ENCODE assay signal across 8 cellular contexts in genomic region chr3:195147649-195148121, GRCh38.
DNase-seq lines count a peak whose midpoint lies in the region; ATAC-seq and TF ChIP-seq lines count a peak whose summit lies in the region.

No MANE protein-coding gene starts in this region.

- no peak for TF ChIP-seq CTCF in GM12864 (IDR thresholded peaks at IDR 0.05; ENCODE audit: low read depth, low read length, missing control alignments)

- peak overlapping the region in 8 of 21 experiments; percentile 6 to 80 (median 48) for H3K27ac ChIP-seq in skin epidermis

- H3K4me3 Mint-ChIP-seq in IgD-negative memory B cell, result peak overlapping the region; percentile 58 to 94 (median 82)
- peak overlapping the region; percentile 70 to 72 for H3K4me3 Mint-ChIP-seq in effector memory CD8-positive, alpha-beta T cell

- peaks cover 46 to 55% (median 47%) of the 10 kb centered on the region in 3 donors for H3K4me1 Mint-ChIP-seq in IgD-negative memory B cell
- peaks cover 19 to 21% of the 10 kb centered on the region in 2 donors for H3K4me1 Mint-ChIP-seq in effector memory CD8-positive, alpha-beta T cell (ENCODE audit: low read depth in 2 of 2)

- DNase-seq in GM12864 (ENCODE audit: low read depth) (peak; percentile 90), NCI-H446 treated with DMSO at 0.1 percent for 48 hours (lab: John Stamatoyannopoulos, UW) (no peak), medulla oblongata (ENCODE audit: extremely low spot score) (no peak), SW480 (ENCODE audit: low spot score) (no peak)
- DNase-seq in effector memory CD8-positive, alpha-beta T cell, result no peak

- H3K4me3 ChIP-seq in GM12864 (ENCODE audit: low read depth, low read length) (peak overlapping the region; percentile 38), skin epidermis (peak overlapping the region in 4 of 7 experiments; percentile 4 to 19 (median 14))

- H3K27ac Mint-ChIP-seq in IgD-negative memory B cell, result peak overlapping the region; percentile 33 to 94 (median 77)
- peak overlapping the region; percentile 66 to 71 for H3K27ac Mint-ChIP-seq in effector memory CD8-positive, alpha-beta T cell

- H3K9me3 Mint-ChIP-seq in IgD-negative memory B cell, result no peaks in the 10 kb centered on the region
- no peaks in the 10 kb centered on the region for H3K9me3 Mint-ChIP-seq in effector memory CD8-positive, alpha-beta T cell

- no peaks in the 10 kb centered on the region for H3K27me3 Mint-ChIP-seq in IgD-negative memory B cell
- H3K27me3 Mint-ChIP-seq in effector memory CD8-positive, alpha-beta T cell, result no peaks in the 10 kb centered on the region

- H3K36me3 Mint-ChIP-seq in IgD-negative memory B cell, result no peaks in the 10 kb centered on the region
- H3K36me3 Mint-ChIP-seq in effector memory CD8-positive, alpha-beta T cell (ENCODE audit: insufficient read depth), result no peaks in the 10 kb centered on the region

- ATAC-seq in GM21423 (IDR thresholded peaks at IDR 0.05; ENCODE audit: unreplicated experiment), result peak; percentile 62
- ATAC-seq in effector memory CD8-positive, alpha-beta T cell (replicated peaks), result peak; percentile 58
